Comparison of ENCODE assay signal across 8 cellular contexts in the genomic region with DNA sequence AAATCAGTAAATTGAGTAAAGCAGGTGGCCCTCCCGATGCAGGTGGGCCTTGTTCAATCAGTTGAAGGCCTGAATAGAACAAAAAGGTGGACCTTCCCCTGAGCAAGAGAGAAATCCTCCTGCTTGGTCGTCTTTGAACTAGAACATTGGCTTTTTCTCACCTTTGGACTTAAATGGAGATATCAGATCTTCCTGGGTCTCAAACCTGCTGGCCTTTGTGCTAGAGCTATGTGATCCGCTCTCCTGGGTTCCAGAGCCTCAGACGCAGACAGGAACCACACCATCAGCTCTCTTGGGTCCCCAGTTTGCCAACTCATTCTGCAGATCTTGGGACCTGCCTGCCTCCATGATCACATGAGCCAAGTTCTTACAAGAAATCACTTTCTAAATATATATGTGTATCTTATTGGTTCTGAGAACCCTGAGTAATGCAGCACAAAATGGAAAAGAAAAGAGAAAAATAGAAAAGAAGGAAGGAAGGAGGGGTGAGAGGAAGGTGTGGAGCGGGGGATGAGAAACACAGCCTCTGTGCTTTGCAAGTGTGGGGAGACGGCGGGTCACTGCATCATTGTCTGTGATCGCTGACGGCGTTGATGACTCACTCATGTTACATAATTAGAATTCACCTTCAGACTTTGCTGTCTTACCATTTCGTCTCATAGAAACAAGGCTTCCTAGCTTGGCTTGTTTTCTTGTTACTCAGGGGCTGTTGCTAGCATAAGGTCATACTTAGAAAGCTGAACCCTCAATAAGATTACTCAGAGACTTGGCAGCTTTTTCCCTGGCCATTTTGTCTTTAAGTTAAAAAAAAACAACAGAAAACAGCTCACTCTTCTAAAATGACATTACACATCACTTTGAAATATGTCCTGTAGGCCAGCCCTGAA.
A peak's percentile ranks its signal among the peaks of the same experiment; 100 is the strongest.
DNase-seq lines count a peak whose midpoint lies in the region; ATAC-seq and TF ChIP-seq lines count a peak whose summit lies in the region.

No MANE protein-coding gene starts in this region.

- CTCF ChIA-PET in RWPE1 (lab: Yijun Ruan, JAX): interaction anchor here (0.6 to 1.1 kb wide), 2 partner anchors 24 to 178 kb away, joined by 3 to 4 read pairs; no protein-coding TSS in a partner anchor

- peak overlapping the region; percentile 76 for H3K27ac ChIP-seq in RWPE1

- POLR2A ChIA-PET in RWPE1 (lab: Yijun Ruan, JAX; ENCODE audit: low non-redundant PET): interaction anchor here (0.5 kb wide), 1 partner anchor 85 kb away, joined by 3 read pairs; no protein-coding TSS in a partner anchor

- no peak for TF ChIP-seq CTCF in RWPE1 (conservative IDR thresholded peaks at IDR 0.05; ENCODE audit: low read depth)

- peak; percentile 78 for ATAC-seq in HG02870 (IDR thresholded peaks at IDR 0.05; ENCODE audit: unreplicated experiment)

- DNase-seq in GM04504 (ENCODE audit: low read depth) (peak; percentile 93), RWPE1 (ENCODE audit: low spot score) (peak; percentile 90), inferior parietal cortex (ENCODE audit: extremely low spot score) (peak; percentile 35), smooth muscle cell of the brain vasculature (ENCODE audit: low read depth, low spot score) (peak; percentile 83), NCI-H82 (lab: John Stamatoyannopoulos, UW) (no peak), NCI-H2029 treated with DMSO at 0.1 percent for 48 hours (lab: John Stamatoyannopoulos, UW) (no peak)
- DNase-seq in activated naive CD8-positive, alpha-beta T cell treated with anti-CD3 and anti-CD28 coated beads, Interleukin-2, amount 50 U/mL, for 16 hours (ENCODE audit: low read depth, low spot score): peak; percentile 48

Comparison
In these comparisons a context has a peak if more than half of its experiments do, and no peak if none do; other contexts are left out.
1. DNase-seq: peak in GM04504 (single experiment), RWPE1 (single experiment), activated naive CD8-positive, alpha-beta T cell treated with anti-CD3 and anti-CD28 coated beads, Interleukin-2, amount 50 U/mL, for 16 hours (single experiment), inferior parietal cortex (single experiment) and smooth muscle cell of the brain vasculature (single experiment); none in NCI-H82 (single experiment) and NCI-H2029 treated with DMSO at 0.1 percent for 48 hours (single experiment).